ENCODE assay signal across 8 cellular contexts in genomic region chr11:32583451-32584271, GRCh38. TPM values are rescaled to one million over a fixed set of nuclear protein-coding genes. Genes with fewer than 3 reads are reported as not detected.
DNase-seq lines count a peak whose midpoint lies in the region; ATAC-seq and TF ChIP-seq lines count a peak whose summit lies in the region.

TSS of gene EIF3M (plus strand) at chr11:32583831. CDS start at chr11:32583888, 57 bp downstream.

- H3K27ac ChIP-seq in DOHH2 (ENCODE audit: low read depth, low read length), result peak within 1 kb of the TSS; percentile 65
- peak within 1 kb of the TSS; percentile 48; the same call in 1 of the 2 replicates for H3K27ac ChIP-seq in GM23338 (ENCODE audit: low read depth)
- peak within 1 kb of the TSS; percentile 77 for H3K27ac ChIP-seq in fibroblast of lung (ENCODE audit: insufficient read depth, low read length)

- H3K79me2 ChIP-seq in DOHH2 (ENCODE audit: control insufficient read depth, low read length) (peaks cover 55% of the 10 kb centered on the region), GM23338 (replicated peaks; ENCODE audit: insufficient read depth) (peaks cover 49% of the 10 kb centered on the region), fibroblast of lung (ENCODE audit: control insufficient read depth, insufficient read depth, low read length) (peaks cover 46% of the 10 kb centered on the region)

- H3K36me3 ChIP-seq in DOHH2 (ENCODE audit: control insufficient read depth, low read length), result peaks cover 46% of the 10 kb centered on the region
- peaks cover 9% of the 10 kb centered on the region; the same call in 1 of the 2 replicates for H3K36me3 ChIP-seq in GM23338 (ENCODE audit: insufficient read depth)
- H3K36me3 ChIP-seq in fibroblast of lung (ENCODE audit: control insufficient read depth, insufficient read depth, low read length), result peaks cover 1% of the 10 kb centered on the region

- H3K36me3 Mint-ChIP-seq in GM23338 (ENCODE audit: low read depth), result peaks cover 15% of the 10 kb centered on the region; the same call in 2 of the 3 replicates
- H3K36me3 Mint-ChIP-seq in naive thymus-derived CD8-positive, alpha-beta T cell, result peaks cover 0 to 23% (median 0%) of the 10 kb centered on the region in 3 donors

- H3K4me3 Mint-ChIP-seq in GM23338, result peak within 1 kb of the TSS; percentile 98
- peak within 1 kb of the TSS; percentile 95 to 99 (median 98) for H3K4me3 Mint-ChIP-seq in naive thymus-derived CD8-positive, alpha-beta T cell

- H3K4me3 ChIP-seq in DOHH2 (ENCODE audit: low read length) (peak within 1 kb of the TSS; percentile 96), GM23338 (peak within 1 kb of the TSS; percentile 60), fibroblast of lung (replicated peaks in 1 of 4; ENCODE audit: control extremely low read depth in 1 of 4, insufficient read depth in 1 of 4, low read depth in 3 of 4, low read length in 4 of 4) (peak within 1 kb of the TSS; percentile 70 to 97 (median 86))

- H3K4me1 ChIP-seq in DOHH2 (ENCODE audit: control insufficient read depth, low read length) (peaks cover 32% of the 10 kb centered on the region), GM23338 (ENCODE audit: insufficient read depth) (peaks cover 13% of the 10 kb centered on the region), fibroblast of lung (ENCODE audit: control insufficient read depth, extremely low read depth, insufficient read depth, low read length) (no peaks in the 10 kb centered on the region)

- H2AFZ ChIP-seq in GM23338 (peak within 1 kb of the TSS; percentile 90), fibroblast of lung (ENCODE audit: low read length) (peak within 1 kb of the TSS; percentile 98)

- H4K20me1 ChIP-seq in DOHH2 (ENCODE audit: control insufficient read depth, insufficient read depth, low read depth, low read length), result peaks cover 35% of the 10 kb centered on the region
- peaks cover 31% of the 10 kb centered on the region for H4K20me1 ChIP-seq in GM23338 (replicated peaks; ENCODE audit: insufficient read depth)
- H4K20me1 ChIP-seq in fibroblast of lung (ENCODE audit: control insufficient read depth, extremely low read depth, insufficient read depth, low read length), result no peaks in the 10 kb centered on the region

- no peak for TF ChIP-seq CTCF in DOHH2 (IDR thresholded peaks at IDR 0.05; ENCODE audit: low read depth, low read length, poor library complexity, severe bottlenecking)
- no peak for TF ChIP-seq CTCF in GM23338 (conservative IDR thresholded peaks at IDR 0.05; ENCODE audit: low read depth in 2 of 2)
- no peak for TF ChIP-seq CTCF in fibroblast of lung (conservative IDR thresholded peaks at IDR 0.05 in 1 of 2, IDR thresholded peaks at IDR 0.05 in 1 of 2; ENCODE audit: low read depth in 1 of 2, low read length in 2 of 2)

- H3K9me3 Mint-ChIP-seq in GM23338, result no peaks in the 10 kb centered on the region
- H3K9me3 Mint-ChIP-seq in naive thymus-derived CD8-positive, alpha-beta T cell, result no peaks in the 10 kb centered on the region

- H3F3A ChIP-seq in DOHH2 (ENCODE audit: control insufficient read depth, insufficient read depth) (0 out of 2 replicates have a peak, but pooled peaks cover 2% of the 10 kb centered on the region), GM23338 (replicated peaks; ENCODE audit: low read depth) (no peaks in the 10 kb centered on the region)

- peaks cover 21% of the 10 kb centered on the region for H3K27me3 Mint-ChIP-seq in GM23338 (ENCODE audit: insufficient read depth, low read depth, poor library complexity)
- H3K27me3 Mint-ChIP-seq in naive thymus-derived CD8-positive, alpha-beta T cell, result no peaks in the 10 kb centered on the region

- peak within 1 kb of the TSS; percentile 71 for H3K9ac ChIP-seq in fibroblast of lung (ENCODE audit: insufficient read depth, low read length)

- H3K27me3 ChIP-seq in DOHH2 (ENCODE audit: control insufficient read depth, low read length), result no peaks in the 10 kb centered on the region
- no peaks in the 10 kb centered on the region for H3K27me3 ChIP-seq in GM23338 (ENCODE audit: insufficient read depth)
- no peaks in the 10 kb centered on the region for H3K27me3 ChIP-seq in fibroblast of lung (ENCODE audit: control insufficient read depth, insufficient read depth, low read length)

- no peaks in the 10 kb centered on the region for H3K9me2 ChIP-seq in DOHH2 (replicated peaks; ENCODE audit: control insufficient read depth, low read length)
- no peaks in the 10 kb centered on the region for H3K9me2 ChIP-seq in GM23338 (ENCODE audit: insufficient read depth)

- H3K4me2 ChIP-seq in DOHH2 (ENCODE audit: low read length) (peak within 1 kb of the TSS; percentile 94), GM23338 (peak within 1 kb of the TSS; percentile 73), fibroblast of lung (ENCODE audit: extremely low read depth, insufficient read depth, low read length) (peak within 1 kb of the TSS; percentile 73)

- DNase-seq in GM23338 (ENCODE audit: low spot score) (peak; percentile 97), LHCN-M2 (ENCODE audit: low read depth) (peak; percentile 95), RPMI8226 (peak; percentile 94), fibroblast of lung (ENCODE audit: low read depth in 2 of 2) (peak; percentile 96 to 97)
- DNase-seq in activated T-helper 1 cell treated with anti-CD3 and anti-CD28 coated beads, Interleukin-2, amount 50 U/mL, for 16 hours (ENCODE audit: low read depth in 1 of 2, low spot score in 1 of 2), result peak; percentile 91 to 93
- peak; percentile 91 to 98 (median 94) for DNase-seq in naive thymus-derived CD8-positive, alpha-beta T cell
- DNase-seq in stimulated activated naive CD4-positive, alpha-beta T cell (lab: John Stamatoyannopoulos, UW), result peak; percentile 88 to 94 (median 92)

- peaks cover 35% of the 10 kb centered on the region for H3K4me1 Mint-ChIP-seq in GM23338
- H3K4me1 Mint-ChIP-seq in naive thymus-derived CD8-positive, alpha-beta T cell, result peaks cover 19 to 47% (median 37%) of the 10 kb centered on the region in 4 donors

- H3K9me3 ChIP-seq in DOHH2 (ENCODE audit: control insufficient read depth, insufficient read depth, low read length) (no peaks in the 10 kb centered on the region), fibroblast of lung (ENCODE audit: control insufficient read depth, insufficient read depth, low read depth, low read length) (no peaks in the 10 kb centered on the region)

- peak; percentile 97 for ATAC-seq in GM23338
- ATAC-seq in naive thymus-derived CD8-positive, alpha-beta T cell, result peak; percentile 96 to 97

- POLR2A ChIA-PET in naive thymus-derived CD8-positive, alpha-beta T cell (lab: Charles Lee), result interaction anchor here (0.5 to 2.4 kb wide), 5 partner anchors 9 to 578 kb away, joined by 4 to 9 read pairs (median 5); partner anchors contain the start of genes CSTF3 and QSER1

- H3K27ac Mint-ChIP-seq in GM23338, result peak within 1 kb of the TSS; percentile 99
- peak within 1 kb of the TSS; percentile 96 to 99 (median 98) for H3K27ac Mint-ChIP-seq in naive thymus-derived CD8-positive, alpha-beta T cell

TF ChIP-seq in GM23338, 12 proteins besides CTCF, POLR2A, EP300 and RAD21 (continues in another document):
- TF ChIP-seq EZH2 (IDR thresholded peaks at IDR 0.05; ENCODE audit: low read depth, unreplicated experiment) (no peak), JUNB (IDR thresholded peaks at IDR 0.05; ENCODE audit: unreplicated experiment) (no peak), ETS1 (IDR thresholded peaks at IDR 0.05) (peak; percentile 83; the same call in 1 of the 2 replicates), STAT1 (IDR thresholded peaks at IDR 0.05; ENCODE audit: unreplicated experiment) (no peak)

RNA-seq across cellular contexts. Expression of gene EIF3M, which starts in this region (rescaled TPM):
- 635 and 714 TPM in 2 replicates for total RNA-seq in GM23338 (2014; rRNA removed; shearing (Covaris generic))
- polyA plus RNA-seq in GM23338 (2016; fragmentation: Nextera tagmentation; extraction: Ambion mirVana) (601 and 667 TPM in 2 replicates), fibroblast of lung (491 and 538 TPM in 2 replicates)
- total RNA-seq in LHCN-M2 (2014; rRNA removed) (616 and 708 TPM in 2 replicates), fibroblast of lung (138 and 240 TPM in 2 replicates)
- polyA plus RNA-seq in LHCN-M2 (2012), result 206 TPM
- polyA plus RNA-seq in fibroblast of lung (2012), result 238 and 270 TPM in 2 replicates
- polyA minus RNA-seq in fibroblast of lung (ENCODE audit: low replicate concordance), result 23.7 and 38.9 TPM in 2 replicates
- total RNA-seq in naive thymus-derived CD8-positive, alpha-beta T cell, result 100 to 1,000 TPM; 275 to 285 TPM
- polyA plus RNA-seq in naive thymus-derived CD8-positive, alpha-beta T cell, result 100 to 1,000 TPM; 244 to 278 (median 270) TPM

Comparison
In these comparisons a context has a peak if more than half of its experiments do, and no peak if none do; other contexts are left out.
1. Peak in every context shown above with its lines: DNase-seq, ATAC-seq, H3K4me3 ChIP-seq and H3K27ac ChIP-seq.